ENCODE assay signal across 30 cellular contexts in the genomic region with DNA sequence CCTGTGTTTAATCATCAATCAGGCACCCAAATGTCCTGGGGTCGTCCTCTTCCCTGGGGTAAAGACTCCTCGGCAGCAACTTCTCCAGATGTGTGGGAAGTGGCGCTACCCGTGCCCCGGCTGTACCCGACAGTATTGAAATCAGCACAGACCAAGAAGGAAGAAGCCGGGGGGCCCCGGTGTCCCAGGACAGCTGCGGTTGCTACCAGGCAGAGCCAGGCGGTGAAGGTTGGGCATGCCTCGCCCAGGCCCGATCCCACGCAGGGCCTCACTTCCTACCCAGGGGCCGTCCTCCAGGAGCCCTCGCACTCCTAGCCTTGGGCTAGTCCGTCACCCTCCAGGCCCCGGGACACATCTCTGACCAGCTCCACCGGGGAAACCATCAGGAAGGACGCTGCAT. TPM values are rescaled to one million over a fixed set of nuclear protein-coding genes. Genes with fewer than 3 reads are reported as not detected.
"Had no signal": no experiment of that assay in that cellular context is flagged by ENCODE, and none has a peak within 500 bp of the region (broad histone marks: within the 10 kb centered on the region; RNA-seq: fewer than 3 reads in every experiment).

No MANE protein-coding gene starts in this region.

- H3K9me3 ChIP-seq: adrenal gland, body of pancreas, esophagus muscularis mucosa, gastrocnemius medialis, heart left ventricle had no signal

- H3K27me3 Mint-ChIP-seq: activated naive CD4-positive, alpha-beta T cell treated with anti-CD3 and anti-CD28 coated beads, Interleukin-2, amount 50 U/mL, for 24 hours; effector memory CD8-positive, alpha-beta T cell had no signal

- H3K36me3 Mint-ChIP-seq: activated naive CD4-positive, alpha-beta T cell treated with anti-CD3 and anti-CD28 coated beads, Interleukin-2, amount 50 U/mL, for 24 hours had no signal

- H3K4me1 Mint-ChIP-seq: activated naive CD4-positive, alpha-beta T cell treated with anti-CD3 and anti-CD28 coated beads, Interleukin-2, amount 50 U/mL, for 24 hours; WTC11 had no signal

- H3K4me3 Mint-ChIP-seq: activated naive CD4-positive, alpha-beta T cell treated with anti-CD3 and anti-CD28 coated beads, Interleukin-2, amount 50 U/mL, for 24 hours; activated T-helper 1 cell treated with anti-CD3 and anti-CD28 coated beads, Interleukin-12 subunit alpha, Interleukin-12 subunit beta, Interleukin-2, Interleukin-4 antibody, amounts not matched to agents 30 ng/mL and 10 ng/mL and 1 ng/mL, durations not matched to agents 14 hours and 24 hours and 36 hours; effector memory CD8-positive, alpha-beta T cell; WTC11 had no signal

- DNase-seq: activated CD4-positive, alpha-beta T cell treated with anti-CD3 and anti-CD28 coated beads for 1 hour; activated CD4-positive, alpha-beta T cell treated with anti-CD3 and anti-CD28 coated beads for 48 hours; activated CD4-positive, alpha-beta T cell treated with anti-CD3 and anti-CD28 coated beads, Interleukin-2, amount 50 U/mL, for 1 hour; activated CD4-positive, alpha-beta T cell treated with anti-CD3 and anti-CD28 coated beads, Interleukin-2, amount 50 U/mL, for 48 hours; activated effector memory CD4-positive, alpha-beta T cell treated with anti-CD3 and anti-CD28 coated beads, Interleukin-2, amount 50 U/mL, for 16 hours; activated T-cell treated with anti-CD3 and anti-CD28 coated beads, Interleukin-2, amount 50 U/mL, for 1 hour; activated T-cell treated with anti-CD3 and anti-CD28 coated beads, Interleukin-2, amount 50 U/mL, for 48 hours; adrenal gland; amygdala; aorta; body of pancreas; caudate nucleus; cortex of kidney; dermis blood vessel endothelial cell; effector CD4-positive, alpha-beta T cell; effector memory CD8-positive, alpha-beta T cell; erythroblast; foreskin keratinocyte; gastrocnemius medialis; glutamatergic neuron; heart left ventricle; hypothalamus; T-helper 1 cell; T-helper 2 cell had no signal

- ATAC-seq: body of pancreas; effector memory CD8-positive, alpha-beta T cell; foreskin keratinocyte; gastrocnemius medialis; heart left ventricle; WTC11 had no signal

- H3K27ac Mint-ChIP-seq: activated naive CD4-positive, alpha-beta T cell treated with anti-CD3 and anti-CD28 coated beads, Interleukin-2, amount 50 U/mL, for 24 hours; activated T-helper 1 cell treated with anti-CD3 and anti-CD28 coated beads, Interleukin-12 subunit alpha, Interleukin-12 subunit beta, Interleukin-2, Interleukin-4 antibody, amounts not matched to agents 30 ng/mL and 10 ng/mL and 1 ng/mL, durations not matched to agents 14 hours and 24 hours and 36 hours; activated T-helper 2 cell treated with anti-CD3 and anti-CD28 coated beads, Interferon-gamma antibody, Interleukin-2, Interleukin-4, amounts not matched to agents 10 μg/mL and 5 μg/mL and 100 μg/mL, durations not matched to agents 14 hours and 24 hours and 36 hours; effector memory CD8-positive, alpha-beta T cell; WTC11 had no signal

- H3K9me3 Mint-ChIP-seq: activated naive CD4-positive, alpha-beta T cell treated with anti-CD3 and anti-CD28 coated beads, Interleukin-2, amount 50 U/mL, for 24 hours; activated T-helper 1 cell treated with anti-CD3 and anti-CD28 coated beads, Interleukin-12 subunit alpha, Interleukin-12 subunit beta, Interleukin-2, Interleukin-4 antibody, amounts not matched to agents 30 ng/mL and 10 ng/mL and 1 ng/mL, durations not matched to agents 14 hours and 24 hours and 36 hours; activated T-helper 2 cell treated with anti-CD3 and anti-CD28 coated beads, Interferon-gamma antibody, Interleukin-2, Interleukin-4, amounts not matched to agents 10 μg/mL and 5 μg/mL and 100 μg/mL, durations not matched to agents 14 hours and 24 hours and 36 hours; effector memory CD8-positive, alpha-beta T cell; WTC11 had no signal

RNA-seq across cellular contexts. Expression of a gene that starts 22.4 kb away (rescaled TPM):
- total RNA-seq: activated T-helper 1 cell treated with anti-CD3 and anti-CD28 coated beads, Interleukin-12 subunit alpha, Interleukin-12 subunit beta, Interleukin-2, Interleukin-4 antibody, amounts not matched to agents 30 ng/mL and 10 ng/mL and 1 ng/mL, durations not matched to agents 14 hours and 24 hours and 36 hours; activated T-helper 2 cell treated with anti-CD3 and anti-CD28 coated beads, Interferon-gamma antibody, Interleukin-2, Interleukin-4, amounts not matched to agents 10 μg/mL and 5 μg/mL and 100 μg/mL, durations not matched to agents 14 hours and 24 hours and 36 hours; aorta; body of pancreas; chondrocyte; dermis blood vessel endothelial cell; esophagus muscularis mucosa; foreskin keratinocyte; gastrocnemius medialis; WTC11 had no signal

RNA-seq across cellular contexts. Expression of a gene that starts 35.4 kb away (rescaled TPM):
- total RNA-seq: activated T-helper 1 cell treated with anti-CD3 and anti-CD28 coated beads, Interleukin-12 subunit alpha, Interleukin-12 subunit beta, Interleukin-2, Interleukin-4 antibody, amounts not matched to agents 30 ng/mL and 10 ng/mL and 1 ng/mL, durations not matched to agents 14 hours and 24 hours and 36 hours; activated T-helper 2 cell treated with anti-CD3 and anti-CD28 coated beads, Interferon-gamma antibody, Interleukin-2, Interleukin-4, amounts not matched to agents 10 μg/mL and 5 μg/mL and 100 μg/mL, durations not matched to agents 14 hours and 24 hours and 36 hours; body of pancreas; chondrocyte; dermis blood vessel endothelial cell; foreskin keratinocyte had no signal
